23 cellular contexts compared by ENCODE assay signal in genomic region chr1:181327796-181328195, GRCh38.
"Had no signal": no experiment of that assay in that cellular context is flagged by ENCODE, and none has a peak within 500 bp of the region (broad histone marks: within the 10 kb centered on the region; RNA-seq: fewer than 3 reads in every experiment).

No MANE protein-coding gene starts in this region.

- ATAC-seq: left colon; left lung; lower lobe of right lung; natural killer cell; pancreas; right cardiac atrium; sciatic nerve; stimulated activated effector memory CD8-positive, alpha-beta T cell treated with anti-CD3 and anti-CD28 coated beads, Interleukin-12 subunit alpha, Interleukin-12 subunit beta, amount 100 ng/mL, for 72 hours; upper lobe of right lung had no signal

- DNase-seq: hippocampal formation; kidney; left colon; left lung; lower lobe of right lung; mammary epithelial cell; mesenchymal stem cell; naive B cell; natural killer cell; nephron progenitor cell; pancreas; posterior cingulate gyrus; retina; right cardiac atrium; stimulated activated CD4-positive, alpha-beta T cell treated with anti-CD3 and anti-CD28 coated beads, Interleukin-12 subunit alpha, Interleukin-12 subunit beta, amount 100 ng/mL, for 4 hours; stimulated activated CD4-positive, alpha-beta T cell treated with anti-CD3 and anti-CD28 coated beads, Interleukin-15, amount 100 ng/mL, for 24 hours; stimulated activated CD4-positive, alpha-beta T cell treated with anti-CD3 and anti-CD28 coated beads, Interleukin-4, amount 100 ng/mL, for 1 hour; stimulated activated naive CD4-positive, alpha-beta T cell; tibial artery; trophoblast cell; upper lobe of right lung had no signal
